In the genomic region with DNA sequence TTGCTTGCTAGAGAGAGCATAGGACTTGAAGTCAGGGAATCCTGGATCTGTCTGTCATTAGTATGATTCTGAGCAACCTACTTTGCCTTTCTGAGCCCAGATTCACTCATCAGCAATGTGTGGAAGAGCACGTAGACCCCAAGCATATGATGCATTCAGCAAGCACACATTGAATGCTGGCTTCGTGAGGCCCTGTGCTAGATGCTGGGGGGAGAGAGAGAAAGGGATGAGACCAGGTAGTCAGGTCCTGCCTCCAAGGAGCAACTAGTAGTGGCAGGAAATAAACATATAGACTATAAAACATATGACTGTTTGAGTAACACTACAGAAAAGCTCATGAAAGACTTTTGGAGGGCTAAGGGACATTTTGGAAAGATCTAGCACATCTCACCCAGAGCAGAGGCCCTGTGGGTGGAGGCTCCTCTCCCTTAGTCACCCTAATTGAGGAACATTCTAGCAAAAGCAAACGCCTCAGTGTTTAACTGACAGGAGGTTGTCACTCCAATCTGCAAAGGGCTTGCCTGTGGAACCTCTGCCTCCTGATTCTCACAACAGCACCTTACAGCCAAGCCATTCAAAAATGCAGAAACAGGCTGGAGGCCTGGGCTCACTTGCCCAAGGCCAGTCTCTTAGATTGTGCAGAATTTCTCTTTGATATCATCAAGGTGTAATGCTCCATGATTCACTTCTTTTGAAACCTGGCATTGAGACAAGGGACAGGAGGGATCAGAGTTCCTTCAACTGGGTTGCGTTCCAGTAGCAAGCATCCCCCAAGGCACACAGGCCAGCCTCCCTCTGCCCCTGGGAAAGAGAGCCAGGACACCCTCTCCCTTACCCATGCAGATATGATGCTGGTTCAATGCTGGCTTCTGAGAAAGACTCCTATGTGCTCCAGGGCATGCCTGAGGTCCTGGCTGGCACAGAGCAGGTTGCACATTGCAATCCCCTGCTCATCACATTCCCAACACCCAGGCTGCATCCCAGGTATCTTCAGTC, we compare ENCODE assay signal across 1 cellular context.
TF ChIP-seq lines count a peak whose summit lies in the region.

No MANE protein-coding gene starts in this region.

TF ChIP-seq in A549, 52 proteins besides CTCF, POLR2A, EP300 and RAD21 (continued from another document):
- TF ChIP-seq, protein P1, sequence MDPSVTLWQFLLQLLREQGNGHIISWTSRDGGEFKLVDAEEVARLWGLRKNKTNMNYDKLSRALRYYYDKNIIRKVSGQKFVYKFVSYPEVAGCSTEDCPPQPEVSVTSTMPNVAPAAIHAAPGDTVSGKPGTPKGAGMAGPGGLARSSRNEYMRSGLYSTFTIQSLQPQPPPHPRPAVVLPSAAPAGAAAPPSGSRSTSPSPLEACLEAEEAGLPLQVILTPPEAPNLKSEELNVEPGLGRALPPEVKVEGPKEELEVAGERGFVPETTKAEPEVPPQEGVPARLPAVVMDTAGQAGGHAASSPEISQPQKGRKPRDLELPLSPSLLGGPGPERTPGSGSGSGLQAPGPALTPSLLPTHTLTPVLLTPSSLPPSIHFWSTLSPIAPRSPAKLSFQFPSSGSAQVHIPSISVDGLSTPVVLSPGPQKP (IDR thresholded peaks at IDR 0.05; ENCODE audit: low read depth, low read length) = no peak
- TF ChIP-seq POLR2AphosphoS2 (conservative IDR thresholded peaks at IDR 0.05; ENCODE audit: low read length) (no peak), HOXA7 (CRISPR knock-in tag; IDR thresholded peaks at IDR 0.05) (no peak), ZFP36 (IDR thresholded peaks at IDR 0.05; ENCODE audit: borderline replicate concordance, partially characterized antibody) (no peak), FOSB (CRISPR knock-in tag; IDR thresholded peaks at IDR 0.05) (no peak)
